Comparison of ENCODE assay signal across 17 cellular contexts in genomic region chr6:21613809-21614208, GRCh38. TPM values are rescaled to one million over a fixed set of nuclear protein-coding genes. Genes with fewer than 3 reads are reported as not detected.
DNase-seq lines count a peak whose midpoint lies in the region; ATAC-seq and TF ChIP-seq lines count a peak whose summit lies in the region.
"Had no signal": no experiment of that assay in that cellular context is flagged by ENCODE, and none has a peak within 500 bp of the region (broad histone marks: within the 10 kb centered on the region; RNA-seq: fewer than 3 reads in every experiment).

No MANE protein-coding gene starts in this region.

- TF ChIP-seq CTCF in C4-2B (conservative IDR thresholded peaks at IDR 0.05) (no peak), LNCaP clone FGC (IDR thresholded peaks at IDR 0.05; ENCODE audit: control insufficient read depth, extremely low read depth, insufficient read depth) (no peak), VCaP (conservative IDR thresholded peaks at IDR 0.05) (no peak), omental fat pad (IDR thresholded peaks at IDR 0.05) (no peak)

- no peak for ATAC-seq in omental fat pad (ENCODE audit: low FRiP score)
- ATAC-seq: GM12878, HepG2 had no signal

- no peak overlapping the region for H3K4me3 ChIP-seq in LNCaP clone FGC (ENCODE audit: low read depth, low read length)
- H3K4me3 ChIP-seq: BLaER1 treated with 17β-estradiol and CSF1 and Interleukin-3, amounts not matched to agents 10 nM and 100 nM; GM12878 had no signal

- DNase-seq in LNCaP clone FGC (ENCODE audit: low read depth), result peak; percentile 87
- peak; percentile 40 for DNase-seq in NCI-H69 (lab: John Stamatoyannopoulos, UW)
- no peak for DNase-seq in NCI-H510A treated with DMSO at 0.1 percent for 48 hours (lab: John Stamatoyannopoulos, UW)
- DNase-seq in NCI-H2029 (lab: John Stamatoyannopoulos, UW), result no peak
- no peak for DNase-seq in NCI-H748 treated with DMSO at 0.1 percent for 48 hours (lab: John Stamatoyannopoulos, UW)
- DNase-seq in omental fat pad (ENCODE audit: low spot score), result no peak
- DNase-seq: ACHN; Calu3; CD4-positive, alpha-beta T cell; DMS 273 treated with DMSO at 0.1 percent for 48 hours; HCEC 1CT; HFFc6 had no signal

- peak overlapping the region; percentile 61; the same call in 1 of the 2 replicates for H3K27ac ChIP-seq in C4-2B
- peak overlapping the region; percentile 65 for H3K27ac ChIP-seq in VCaP
- H3K27ac ChIP-seq: BLaER1 treated with 17β-estradiol and CSF1 and Interleukin-3, amounts not matched to agents 10 nM and 100 nM had no signal

RNA-seq across cellular contexts. Expression of gene SOX4, which starts 20.3 kb away (rescaled TPM):
- total RNA-seq in omental fat pad, result 10 to 100 TPM in 2 of 4 donors, 1 to 10 TPM in 2; 6.8 to 12.1 (median 9.4) TPM

Comparison
In these comparisons a context has a peak if more than half of its experiments do, and no peak if none do; other contexts are left out.
1. DNase-seq: peak in LNCaP clone FGC (single experiment) and NCI-H69 (single experiment); none in NCI-H510A treated with DMSO at 0.1 percent for 48 hours (single experiment), NCI-H2029 (single experiment), NCI-H748 treated with DMSO at 0.1 percent for 48 hours (single experiment) and omental fat pad (single experiment).